1 cellular context compared by ENCODE assay signal in the genomic region with DNA sequence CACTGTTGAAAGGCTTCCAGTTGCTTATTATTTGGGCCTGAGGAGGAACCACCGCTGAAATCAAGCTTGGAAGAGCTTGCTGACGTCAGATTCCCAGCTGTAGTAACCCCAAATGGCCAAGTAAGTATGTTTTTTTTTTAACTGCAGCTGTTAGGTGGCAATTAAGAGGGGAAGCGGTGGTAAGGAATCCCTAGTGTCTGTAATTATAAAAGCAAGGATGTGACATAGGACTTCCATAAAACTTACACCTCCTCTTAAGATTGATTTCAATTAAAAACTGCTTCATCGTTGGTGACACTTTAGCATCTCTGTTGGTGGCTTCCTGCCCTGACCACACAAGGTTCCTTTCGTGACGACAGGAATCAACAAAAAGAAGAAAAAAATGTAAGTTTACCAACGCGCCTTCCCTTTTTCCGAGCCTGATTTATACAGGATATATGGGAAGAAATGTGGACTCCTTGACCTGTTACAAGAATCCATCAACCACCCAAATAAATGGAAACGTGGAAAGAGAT.
TF ChIP-seq lines count a peak whose summit lies in the region.

No MANE protein-coding gene starts in this region.

TF ChIP-seq in HepG2, 621 proteins besides CTCF, POLR2A, EP300 and RAD21 (continued from another document):
- TF ChIP-seq, protein P1, sequence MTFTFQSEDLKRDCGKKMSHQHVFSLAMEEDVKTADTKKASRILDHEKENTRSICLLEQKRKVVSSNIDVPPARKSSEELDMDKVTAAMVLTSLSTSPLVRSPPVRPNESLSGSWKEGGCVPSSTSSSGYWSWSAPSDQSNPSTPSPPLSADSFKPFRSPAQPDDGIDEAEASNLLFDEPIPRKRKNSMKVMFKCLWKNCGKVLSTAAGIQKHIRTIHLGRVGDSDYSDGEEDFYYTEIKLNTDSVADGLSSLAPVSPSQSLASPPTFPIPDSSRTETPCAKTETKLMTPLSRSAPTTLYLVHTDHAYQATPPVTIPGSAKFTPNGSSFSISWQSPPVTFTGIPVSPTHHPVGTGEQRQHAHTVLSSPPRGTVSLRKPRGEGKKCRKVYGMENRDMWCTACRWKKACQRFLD (CRISPR knock-in tag; IDR thresholded peaks at IDR 0.05; ENCODE audit: borderline replicate concordance), result no peak
- TF ChIP-seq KLF16 (CRISPR knock-in tag; IDR thresholded peaks at IDR 0.05), result no peak
- TF ChIP-seq NCOR1 (IDR thresholded peaks at IDR 0.05; ENCODE audit: borderline replicate concordance, low read length), result 0 out of 2 replicates have a peak, but pooled peaks have one; percentile 18
- no peak for TF ChIP-seq ZNF678 (CRISPR knock-in tag; IDR thresholded peaks at IDR 0.05)
- TF ChIP-seq, protein P2, sequence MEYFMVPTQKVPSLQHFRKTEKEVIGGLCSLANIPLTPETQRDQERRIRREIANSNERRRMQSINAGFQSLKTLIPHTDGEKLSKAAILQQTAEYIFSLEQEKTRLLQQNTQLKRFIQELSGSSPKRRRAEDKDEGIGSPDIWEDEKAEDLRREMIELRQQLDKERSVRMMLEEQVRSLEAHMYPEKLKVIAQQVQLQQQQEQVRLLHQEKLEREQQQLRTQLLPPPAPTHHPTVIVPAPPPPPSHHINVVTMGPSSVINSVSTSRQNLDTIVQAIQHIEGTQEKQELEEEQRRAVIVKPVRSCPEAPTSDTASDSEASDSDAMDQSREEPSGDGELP (IDR thresholded peaks at IDR 0.05; ENCODE audit: borderline replicate concordance, low read depth), result peak; percentile 33; the same call in 1 of the 2 replicates
- TF ChIP-seq CREB1 (IDR thresholded peaks at IDR 0.05), result peak; percentile 68
- no peak for TF ChIP-seq CREB1 (CRISPR knock-in tag; IDR thresholded peaks at IDR 0.05)
- TF ChIP-seq, protein P3, sequence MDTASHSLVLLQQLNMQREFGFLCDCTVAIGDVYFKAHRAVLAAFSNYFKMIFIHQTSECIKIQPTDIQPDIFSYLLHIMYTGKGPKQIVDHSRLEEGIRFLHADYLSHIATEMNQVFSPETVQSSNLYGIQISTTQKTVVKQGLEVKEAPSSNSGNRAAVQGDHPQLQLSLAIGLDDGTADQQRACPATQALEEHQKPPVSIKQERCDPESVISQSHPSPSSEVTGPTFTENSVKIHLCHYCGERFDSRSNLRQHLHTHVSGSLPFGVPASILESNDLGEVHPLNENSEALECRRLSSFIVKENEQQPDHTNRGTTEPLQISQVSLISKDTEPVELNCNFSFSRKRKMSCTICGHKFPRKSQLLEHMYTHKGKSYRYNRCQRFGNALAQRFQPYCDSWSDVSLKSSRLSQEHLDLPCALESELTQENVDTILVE (CRISPR knock-in tag; IDR thresholded peaks at IDR 0.05), result no peak
- no peak for TF ChIP-seq RFX3 (CRISPR knock-in tag; IDR thresholded peaks at IDR 0.05)
